8 cellular contexts compared by ENCODE assay signal in genomic region chr11:119361056-119361787, GRCh38. TPM values are rescaled to one million over a fixed set of nuclear protein-coding genes. Genes with fewer than 3 reads are reported as not detected.
A peak's percentile ranks its signal among the peaks of the same experiment; 100 is the strongest.
DNase-seq lines count a peak whose midpoint lies in the region; ATAC-seq and TF ChIP-seq lines count a peak whose summit lies in the region.

No MANE protein-coding gene starts in this region.

- H3K27me3 Mint-ChIP-seq in glutamatergic neuron (ENCODE audit: unreplicated experiment), result peaks cover 14% of the 10 kb centered on the region

- H3K9me3 Mint-ChIP-seq in glutamatergic neuron (ENCODE audit: unreplicated experiment), result peaks cover 13% of the 10 kb centered on the region

- H3K27ac Mint-ChIP-seq in glutamatergic neuron (ENCODE audit: unreplicated experiment), result peak overlapping the region; percentile 82

- no peak for ATAC-seq in HG03521 (IDR thresholded peaks at IDR 0.05; ENCODE audit: unreplicated experiment)
- no peak for ATAC-seq in HG03025 (IDR thresholded peaks at IDR 0.05; ENCODE audit: low FRiP score, unreplicated experiment)
- no peak for ATAC-seq in GM21723 (IDR thresholded peaks at IDR 0.05; ENCODE audit: unreplicated experiment)

- H3K36me3 Mint-ChIP-seq in glutamatergic neuron (ENCODE audit: unreplicated experiment), result peaks cover 5% of the 10 kb centered on the region

- peak overlapping the region; percentile 77 for H3K4me3 Mint-ChIP-seq in glutamatergic neuron (ENCODE audit: unreplicated experiment)

- DNase-seq in EL (peak; percentile 80), LoVo (ENCODE audit: low spot score) (peak; percentile 18), T1000 (lab: John Stamatoyannopoulos, UW) (peak; percentile 55), glutamatergic neuron (no peak), renal cortical epithelial cell (ENCODE audit: low read depth) (peak; percentile 97)

- TF ChIP-seq CTCF in glutamatergic neuron (IDR thresholded peaks at IDR 0.05; ENCODE audit: partially characterized antibody, unreplicated experiment), result no peak

- H3K4me1 Mint-ChIP-seq in glutamatergic neuron (ENCODE audit: low read depth, unreplicated experiment), result peaks cover 24% of the 10 kb centered on the region

RNA-seq across cellular contexts. Expression of gene MFRP, which starts 14.7 kb away (rescaled TPM):
- not detected for total RNA-seq in glutamatergic neuron (ENCODE audit: unreplicated experiment)
- total RNA-seq in renal cortical epithelial cell, result not detected in 2 replicates

RNA-seq across cellular contexts. Expression of gene USP2, which starts 20.3 kb away (rescaled TPM):
- total RNA-seq in glutamatergic neuron (ENCODE audit: unreplicated experiment) (2.6 TPM), renal cortical epithelial cell (3.6 and 9.7 TPM in 2 replicates)

RNA-seq across cellular contexts. Expression of gene C1QTNF5, which starts 20.5 kb away (rescaled TPM):
- 0.32 TPM for total RNA-seq in glutamatergic neuron (ENCODE audit: unreplicated experiment)
- total RNA-seq in renal cortical epithelial cell, result 5.6 and 15.7 TPM in 2 replicates

RNA-seq across cellular contexts. Expression of gene RNF26, which starts 26.9 kb away (rescaled TPM):
- total RNA-seq in glutamatergic neuron (ENCODE audit: unreplicated experiment), result 20.6 TPM
- 3.0 and 16.3 TPM in 2 replicates for total RNA-seq in renal cortical epithelial cell

RNA-seq across cellular contexts. Expression of gene MCAM, which starts 44.3 kb away (rescaled TPM):
- total RNA-seq in glutamatergic neuron (ENCODE audit: unreplicated experiment) (11.4 TPM), renal cortical epithelial cell (559 and 965 TPM in 2 replicates)
